Comparison of ENCODE assay signal across 22 cellular contexts in the genomic region with DNA sequence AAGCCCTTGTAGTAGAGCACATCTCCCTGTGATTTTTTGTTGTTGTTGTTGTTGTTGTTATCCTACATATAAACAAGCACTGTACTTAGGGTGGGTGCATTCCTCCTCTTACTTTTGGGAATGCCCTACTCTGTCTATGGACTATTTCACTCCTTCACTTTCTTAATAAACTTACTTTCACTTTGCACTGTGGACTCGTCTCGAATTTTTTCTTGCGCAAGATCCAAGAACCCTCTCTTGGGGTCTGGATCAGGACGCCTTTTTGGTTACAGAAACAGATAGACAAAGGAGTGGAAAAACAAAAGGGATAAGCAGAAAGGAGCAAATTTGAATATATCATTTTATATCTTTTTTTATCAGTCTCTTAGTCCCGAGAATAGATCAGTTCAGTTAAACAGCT. TPM values are rescaled to one million over a fixed set of nuclear protein-coding genes. Genes with fewer than 3 reads are reported as not detected.
A peak's percentile ranks its signal among the peaks of the same experiment; 100 is the strongest.
DNase-seq lines count a peak whose midpoint lies in the region; ATAC-seq, FAIRE-seq and TF ChIP-seq lines count a peak whose summit lies in the region.
"Had no signal": no experiment of that assay in that cellular context is flagged by ENCODE, and none has a peak within 500 bp of the region (broad histone marks: within the 10 kb centered on the region; RNA-seq: fewer than 3 reads in every experiment).

No MANE protein-coding gene starts in this region.

- H3K79me2 ChIP-seq in HepG2 (ENCODE audit: insufficient read depth, low read length), result no peaks in the 10 kb centered on the region
- H3K79me2 ChIP-seq: hepatocyte had no signal

- FAIRE-seq in HepG2 (lab: Jason Lieb, UNC), result no peak
- FAIRE-seq: A204.1, GM18507, RCC 7860 had no signal

- WGBS in HepG2 (ENCODE audit: low lambda C conversion rate), result 96% methylated on average over 5 of the region's 5 CpGs
- WGBS in right lobe of liver (ENCODE audit: insufficient coverage, low coverage, low lambda C conversion rate, missing lambda C conversion rate), result 67% methylated on average over 5 of the region's 5 CpGs
- 15 to 24% (median 16%) methylated on average over 5 of the region's 5 CpGs for WGBS in ovary, 3 donors
- 6 to 9% methylated on average over 5 of the region's 5 CpGs for WGBS in aorta, 2 donors

- no peak overlapping the region for H3K4me2 ChIP-seq in HepG2 (ENCODE audit: low read depth, low read length)
- H3K4me2 ChIP-seq: hepatocyte had no signal

- POLR2A ChIA-PET in HepG2 (lab: Yijun Ruan, JAX), result no interaction called here
- POLR2A ChIA-PET in T-cell (lab: Charles Lee), result no interaction called here

- H4K20me1 ChIP-seq in HepG2 (ENCODE audit: insufficient read depth, low read length), result no peaks in the 10 kb centered on the region

- H3K27me3 Mint-ChIP-seq in T-cell, result no peaks in the 10 kb centered on the region
- H3K27me3 Mint-ChIP-seq: CD4-positive, alpha-beta T cell had no signal

- BruUV-seq in HepG2 (replicated peaks; lab: Mats Ljungman, UMichigan), result no TSS peak

- CTCF ChIA-PET in HepG2 (lab: Yijun Ruan, JAX; ENCODE audit: low intra/inter-chr PET ratio, low total read pairs) (no interaction called here), T-cell (lab: Charles Lee) (no interaction called here)

- peaks cover 16% of the 10 kb centered on the region for H3K36me3 Mint-ChIP-seq in T-cell
- H3K36me3 Mint-ChIP-seq: stimulated activated effector memory CD8-positive, alpha-beta T cell treated with anti-CD3 and anti-CD28 coated beads, Interleukin-12 subunit alpha, Interleukin-12 subunit beta, amount 100 ng/mL, for 72 hours had no signal

- H3K4me3 ChIP-seq in HepG2 (replicated peaks in 1 of 3; ENCODE audit: insufficient read depth in 1 of 3, low read depth in 2 of 3, low read length in 3 of 3) (no peak overlapping the region), right lobe of liver (no peak overlapping the region), cardiac muscle cell (no peak overlapping the region), ovary (peak overlapping the region; percentile 22), aorta (ENCODE audit: low read length in 2 of 2) (peak overlapping the region; percentile 48 to 54)
- H3K4me3 ChIP-seq: dorsolateral prefrontal cortex, hepatocyte had no signal

- H3K27ac Mint-ChIP-seq in T-cell, result no peak overlapping the region
- H3K27ac Mint-ChIP-seq: CD4-positive, alpha-beta T cell; stimulated activated effector memory CD8-positive, alpha-beta T cell treated with anti-CD3 and anti-CD28 coated beads, Interleukin-12 subunit alpha, Interleukin-12 subunit beta, amount 100 ng/mL, for 72 hours had no signal

- H2AFZ ChIP-seq in HepG2 (ENCODE audit: low read length), result no peak overlapping the region
- H2AFZ ChIP-seq: hepatocyte had no signal

- no peak overlapping the region for H3K4me3 Mint-ChIP-seq in T-cell
- H3K4me3 Mint-ChIP-seq: CD4-positive, alpha-beta T cell; stimulated activated effector memory CD8-positive, alpha-beta T cell treated with anti-CD3 and anti-CD28 coated beads, Interleukin-12 subunit alpha, Interleukin-12 subunit beta, amount 100 ng/mL, for 72 hours had no signal

- intact Hi-C loops in HepG2 (cut with micrococcal nuclease; ENCODE audit: unreplicated experiment) (no loop called here), right lobe of liver (cut with DNase I) (no loop called here), ovary (cut with DNase I) (no loop called here), aorta (cut with DNase I) (no loop called here)

- TF ChIP-seq CTCF in HepG2 (CRISPR knock-in tag; IDR thresholded peaks at IDR 0.05) (no peak), right lobe of liver (IDR thresholded peaks at IDR 0.05) (no peak), cardiac muscle cell (IDR thresholded peaks at IDR 0.05; ENCODE audit: low read depth, low read length) (no peak), ovary (IDR thresholded peaks at IDR 0.05) (no peak)

- no peak overlapping the region for H3K9ac ChIP-seq in HepG2 (ENCODE audit: insufficient read depth, low read depth, low read length)

- H3K4me1 ChIP-seq in HepG2 (ENCODE audit: insufficient read depth, low read length), result no peaks in the 10 kb centered on the region
- peaks cover 0 to 5% (median 0%) of the 10 kb centered on the region in 4 donors for H3K4me1 ChIP-seq in right lobe of liver
- H3K4me1 ChIP-seq in cardiac muscle cell (ENCODE audit: low read depth), result peaks cover 43% of the 10 kb centered on the region
- H3K4me1 ChIP-seq in ovary (ENCODE audit: insufficient read depth), result peaks cover 3% of the 10 kb centered on the region
- no peaks in the 10 kb centered on the region for H3K4me1 ChIP-seq in aorta (ENCODE audit: control insufficient read depth in 1 of 2, insufficient read depth in 2 of 2, low read length in 2 of 2)

- H3K9me3 Mint-ChIP-seq in T-cell, result no peaks in the 10 kb centered on the region
- H3K9me3 Mint-ChIP-seq: CD4-positive, alpha-beta T cell; stimulated activated effector memory CD8-positive, alpha-beta T cell treated with anti-CD3 and anti-CD28 coated beads, Interleukin-12 subunit alpha, Interleukin-12 subunit beta, amount 100 ng/mL, for 72 hours had no signal

- H3K36me3 ChIP-seq in HepG2 (replicated peaks in 1 of 2; ENCODE audit: control insufficient read depth in 1 of 2, insufficient read depth in 2 of 2, low read length in 2 of 2), result peaks cover 0 to 2% of the 10 kb centered on the region in 2 experiments; a peak in 3 of 5 replicates
- H3K36me3 ChIP-seq in right lobe of liver, result peaks cover 0 to 4% (median 0%) of the 10 kb centered on the region in 4 donors
- H3K36me3 ChIP-seq in cardiac muscle cell, result no peaks in the 10 kb centered on the region
- no peaks in the 10 kb centered on the region for H3K36me3 ChIP-seq in ovary
- no peaks in the 10 kb centered on the region for H3K36me3 ChIP-seq in aorta (ENCODE audit: control insufficient read depth in 1 of 2, insufficient read depth in 2 of 2, low read length in 1 of 2)
- H3K36me3 ChIP-seq: brain microvascular endothelial cell had no signal

- TF ChIP-seq EP300 in HepG2 (IDR thresholded peaks at IDR 0.05; ENCODE audit: low read depth in 2 of 2, low read length in 2 of 2), result no peak
- no peak for TF ChIP-seq EP300 in HepG2 (CRISPR knock-in tag; IDR thresholded peaks at IDR 0.05; ENCODE audit: borderline replicate concordance)
- no peak for TF ChIP-seq EP300 in ovary (IDR thresholded peaks at IDR 0.05)

- H3K27me3 ChIP-seq in HepG2 (ENCODE audit: control insufficient read depth in 1 of 2, insufficient read depth in 2 of 2, low read length in 2 of 2) (no peaks in the 10 kb centered on the region), right lobe of liver (no peaks in the 10 kb centered on the region), cardiac muscle cell (no peaks in the 10 kb centered on the region), ovary (no peaks in the 10 kb centered on the region), aorta (ENCODE audit: control insufficient read depth in 1 of 2, insufficient read depth in 2 of 2, low read length in 1 of 2) (no peaks in the 10 kb centered on the region)
- H3K27me3 ChIP-seq: brain microvascular endothelial cell, dorsolateral prefrontal cortex, hepatocyte had no signal

- TF ChIP-seq POLR2A in HepG2 (IDR thresholded peaks at IDR 0.05; ENCODE audit: insufficient read depth in 1 of 2, low read depth in 2 of 2, low read length in 2 of 2) (no peak), right lobe of liver (IDR thresholded peaks at IDR 0.05) (no peak), ovary (IDR thresholded peaks at IDR 0.05) (no peak)

- no peaks in the 10 kb centered on the region for H3K4me1 Mint-ChIP-seq in T-cell
- H3K4me1 Mint-ChIP-seq: stimulated activated effector memory CD8-positive, alpha-beta T cell treated with anti-CD3 and anti-CD28 coated beads, Interleukin-12 subunit alpha, Interleukin-12 subunit beta, amount 100 ng/mL, for 72 hours had no signal

- DNase-seq in HepG2 (ENCODE audit: low spot score) (no peak), right lobe of liver (no peak), cardiac muscle cell (ENCODE audit: low read depth in 1 of 2, low spot score in 1 of 2) (peak in 1 of 2 donors; percentile 36), ovary (peak in 2 of 5 donors; percentile 20 to 45), aorta (no peak), T-cell (no peak), NCI-H2171 (lab: John Stamatoyannopoulos, UW) (no peak)
- DNase-seq: activated CD4-positive, alpha-beta T cell treated with anti-CD3 and anti-CD28 coated beads, Interleukin-2, amount 50 U/mL, for 4 hours; activated naive CD4-positive, alpha-beta T cell treated with anti-CD3 and anti-CD28 coated beads, Interleukin-2, amount 50 U/mL, for 16 hours; activated T-cell treated with anti-CD3 and anti-CD28 coated beads, Interleukin-2, amount 50 U/mL, for 1 hour; brain microvascular endothelial cell; CD4-positive, alpha-beta T cell; DMS79 treated with DMSO at 0.1 percent for 48 hours; dorsolateral prefrontal cortex; NCI-H1436; NCI-H774 had no signal

- H3K9me3 ChIP-seq in HepG2 (ENCODE audit: low read length) (no peaks in the 10 kb centered on the region), right lobe of liver (no peaks in the 10 kb centered on the region), cardiac muscle cell (ENCODE audit: low read depth) (no peaks in the 10 kb centered on the region), ovary (no peaks in the 10 kb centered on the region), aorta (ENCODE audit: control insufficient read depth, low read length) (no peaks in the 10 kb centered on the region)

- H3K27ac ChIP-seq in HepG2 (ENCODE audit: extremely low read length, insufficient read depth, low read length) (no peak overlapping the region), right lobe of liver (no peak overlapping the region), cardiac muscle cell (peak overlapping the region; percentile 97), ovary (peak overlapping the region in 1 of 2 donors; percentile 60), aorta (ENCODE audit: low read depth in 1 of 2, low read length in 2 of 2) (no peak overlapping the region)
- H3K27ac ChIP-seq: brain microvascular endothelial cell, hepatocyte had no signal

- ATAC-seq in HepG2 (no peak), right lobe of liver (no peak), aorta (ENCODE audit: low FRiP score) (peak; percentile 53), HG02938 (IDR thresholded peaks at IDR 0.05; ENCODE audit: unreplicated experiment) (no peak), T-cell (replicated peaks in 1 of 4) (no peak)
- ATAC-seq: stimulated activated effector memory CD8-positive, alpha-beta T cell treated with anti-CD3 and anti-CD28 coated beads, Interleukin-12 subunit alpha, Interleukin-12 subunit beta, amount 100 ng/mL, for 72 hours had no signal

- in situ Hi-C loops in HepG2 (cut with HindIII; ENCODE audit: extremely low pct_ligation_motif_present, low pct_unique_long_range_greater_than_20kb), result no loop called here

- no peak for TF ChIP-seq RAD21 in HepG2 (CRISPR knock-in tag; IDR thresholded peaks at IDR 0.05)

RNA-seq across cellular contexts. Expression of gene PAIP1, which starts 14.4 kb away (rescaled TPM):
- 116 and 141 TPM in 2 replicates for total RNA-seq in HepG2 (2016; rRNA removed; fragmentation: Illumina TruSeq; extraction: Trizol)
- total RNA-seq in HepG2 (2016; cell fraction: cytosol; rRNA removed; fragmentation: Illumina TruSeq; extraction: Trizol; ENCODE audit: low read depth), result 81.1 and 93.2 TPM in 2 replicates
- 125 and 142 TPM in 2 replicates for total RNA-seq in HepG2 (2016; cell fraction: insoluble cytoplasmic fraction; rRNA removed; fragmentation: Illumina TruSeq; extraction: Trizol)
- total RNA-seq in HepG2 (2016; cell fraction: membrane; rRNA removed; fragmentation: Illumina TruSeq; extraction: Trizol), result 177 and 180 TPM in 2 replicates
- total RNA-seq in HepG2 (2016; cell fraction: nucleus; rRNA removed; fragmentation: Illumina TruSeq; extraction: Trizol), result 59.2 and 68.0 TPM in 2 replicates
- polyA plus RNA-seq in HepG2 (2011; rRNA removed), result 74.0 and 96.6 TPM in 2 replicates
- polyA plus RNA-seq in HepG2 (2011; cell fraction: cytosol; rRNA removed), result 48.2 and 71.1 TPM in 2 replicates
- polyA plus RNA-seq in HepG2 (2011; cell fraction: nucleus; rRNA removed), result 21.4 and 24.0 TPM in 2 replicates
- polyA plus RNA-seq in HepG2 (2012), result 58.2 and 74.1 TPM in 2 replicates
- polyA plus RNA-seq in HepG2 (2016; cell fraction: cytosol; fragmentation: Illumina TruSeq; extraction: Trizol; ENCODE audit: low read depth), result 95.5 and 120 TPM in 2 replicates
- 148 and 150 TPM in 2 replicates for polyA plus RNA-seq in HepG2 (2016; cell fraction: insoluble cytoplasmic fraction; fragmentation: Illumina TruSeq; extraction: Trizol; ENCODE audit: low read depth)
- 144 and 145 TPM in 2 replicates for polyA plus RNA-seq in HepG2 (2016; cell fraction: membrane; fragmentation: Illumina TruSeq; extraction: Trizol; ENCODE audit: low read depth)
- polyA plus RNA-seq in HepG2 (2016; cell fraction: nucleus; fragmentation: Illumina TruSeq; extraction: Trizol; ENCODE audit: insufficient read depth, low read depth), result 70.2 and 80.8 TPM in 2 replicates
- 44.5 and 120 TPM in 2 replicates for polyA minus RNA-seq in HepG2 (2011; rRNA and poly(A)+ RNA removed; ENCODE audit: low replicate concordance)
- 47.2 and 50.8 TPM in 2 replicates for polyA minus RNA-seq in HepG2 (2011; cell fraction: cytosol; rRNA and poly(A)+ RNA removed)
- polyA minus RNA-seq in HepG2 (2011; cell fraction: nucleus; rRNA and poly(A)+ RNA removed), result 37.1 and 44.0 TPM in 2 replicates
- total RNA-seq in right lobe of liver, result 10 to 100 TPM; 36.0 to 56.3 (median 49.3) TPM
- 140 and 151 TPM in 2 replicates for total RNA-seq in cardiac muscle cell
- 298 and 341 TPM in 2 replicates for polyA plus RNA-seq in cardiac muscle cell
- 10 to 100 TPM; 45.3 to 75.8 (median 61.6) TPM for total RNA-seq in ovary
- polyA plus RNA-seq in ovary, result 10 to 100 TPM; 49.7 to 65.9 TPM
- total RNA-seq in aorta, result 10 to 100 TPM; 63.5 to 65.8 TPM
- polyA plus RNA-seq in aorta, result 10 to 100 TPM; 58.6 to 62.8 TPM
- 10 to 100 TPM; 28.8 to 44.9 (median 35.0) TPM for total RNA-seq in T-cell

RNA-seq across cellular contexts. Expression of gene NNT, which starts 31.7 kb away (rescaled TPM):
- 58.0 and 73.3 TPM in 2 replicates for total RNA-seq in HepG2 (2016; rRNA removed; fragmentation: Illumina TruSeq; extraction: Trizol)
- total RNA-seq in HepG2 (2016; cell fraction: cytosol; rRNA removed; fragmentation: Illumina TruSeq; extraction: Trizol; ENCODE audit: low read depth), result 7.7 and 13.8 TPM in 2 replicates
- total RNA-seq in HepG2 (2016; cell fraction: insoluble cytoplasmic fraction; rRNA removed; fragmentation: Illumina TruSeq; extraction: Trizol), result 53.3 and 67.8 TPM in 2 replicates
- total RNA-seq in HepG2 (2016; cell fraction: membrane; rRNA removed; fragmentation: Illumina TruSeq; extraction: Trizol), result 18.8 and 21.2 TPM in 2 replicates
- 57.3 and 66.1 TPM in 2 replicates for total RNA-seq in HepG2 (2016; cell fraction: nucleus; rRNA removed; fragmentation: Illumina TruSeq; extraction: Trizol)
- 18.3 and 21.1 TPM in 2 replicates for polyA plus RNA-seq in HepG2 (2011; rRNA removed)
- 17.9 and 20.8 TPM in 2 replicates for polyA plus RNA-seq in HepG2 (2011; cell fraction: cytosol; rRNA removed)
- 14.9 and 15.6 TPM in 2 replicates for polyA plus RNA-seq in HepG2 (2011; cell fraction: nucleus; rRNA removed)
- 14.7 and 20.1 TPM in 2 replicates for polyA plus RNA-seq in HepG2 (2012)
- 1.9 and 3.2 TPM in 2 replicates for polyA plus RNA-seq in HepG2 (2016; cell fraction: cytosol; fragmentation: Illumina TruSeq; extraction: Trizol; ENCODE audit: low read depth)
- polyA plus RNA-seq in HepG2 (2016; cell fraction: insoluble cytoplasmic fraction; fragmentation: Illumina TruSeq; extraction: Trizol; ENCODE audit: low read depth), result 53.7 and 61.6 TPM in 2 replicates
- polyA plus RNA-seq in HepG2 (2016; cell fraction: membrane; fragmentation: Illumina TruSeq; extraction: Trizol; ENCODE audit: low read depth), result 8.4 and 10.0 TPM in 2 replicates
- 45.9 and 52.1 TPM in 2 replicates for polyA plus RNA-seq in HepG2 (2016; cell fraction: nucleus; fragmentation: Illumina TruSeq; extraction: Trizol; ENCODE audit: insufficient read depth, low read depth)
- polyA minus RNA-seq in HepG2 (2011; rRNA and poly(A)+ RNA removed; ENCODE audit: low replicate concordance), result 77.1 and 157 TPM in 2 replicates
- 24.7 and 28.9 TPM in 2 replicates for polyA minus RNA-seq in HepG2 (2011; cell fraction: cytosol; rRNA and poly(A)+ RNA removed)
- polyA minus RNA-seq in HepG2 (2011; cell fraction: nucleus; rRNA and poly(A)+ RNA removed), result 50.3 and 56.1 TPM in 2 replicates
- total RNA-seq in right lobe of liver, result 100 to 1,000 TPM in 4 of 6 experiments, 10 to 100 TPM in 2; 81.3 to 250 (median 188) TPM
- total RNA-seq in cardiac muscle cell, result 97.6 and 123 TPM in 2 replicates
- 103 and 142 TPM in 2 replicates for polyA plus RNA-seq in cardiac muscle cell
- 10 to 100 TPM; 17.2 to 44.7 (median 38.5) TPM for total RNA-seq in ovary
- polyA plus RNA-seq in ovary, result 10 to 100 TPM; 12.2 to 51.9 TPM
- total RNA-seq in aorta, result 10 to 100 TPM; 53.6 to 69.4 TPM
- 10 to 100 TPM; 13.9 to 20.4 TPM for polyA plus RNA-seq in aorta
- 10 to 100 TPM; 49.3 to 56.3 (median 52.6) TPM for total RNA-seq in T-cell

RNA-seq across cellular contexts. Expression of gene C5orf34, which starts 56.3 kb away (rescaled TPM):
- 6.2 and 6.4 TPM in 2 replicates for total RNA-seq in HepG2 (2016; rRNA removed; fragmentation: Illumina TruSeq; extraction: Trizol)
- total RNA-seq in HepG2 (2016; cell fraction: cytosol; rRNA removed; fragmentation: Illumina TruSeq; extraction: Trizol; ENCODE audit: low read depth), result 2.3 and 2.9 TPM in 2 replicates
- total RNA-seq in HepG2 (2016; cell fraction: insoluble cytoplasmic fraction; rRNA removed; fragmentation: Illumina TruSeq; extraction: Trizol), result 6.0 and 7.6 TPM in 2 replicates
- total RNA-seq in HepG2 (2016; cell fraction: membrane; rRNA removed; fragmentation: Illumina TruSeq; extraction: Trizol), result 1.5 and 2.4 TPM in 2 replicates
- 13.1 and 15.3 TPM in 2 replicates for total RNA-seq in HepG2 (2016; cell fraction: nucleus; rRNA removed; fragmentation: Illumina TruSeq; extraction: Trizol)
- 2.1 and 3.2 TPM in 2 replicates for polyA plus RNA-seq in HepG2 (2011; rRNA removed)
- polyA plus RNA-seq in HepG2 (2011; cell fraction: cytosol; rRNA removed), result 1.0 and 1.1 TPM in 2 replicates
- polyA plus RNA-seq in HepG2 (2011; cell fraction: nucleus; rRNA removed), result 5.3 and 6.8 TPM in 2 replicates
- 1.3 and 2.4 TPM in 2 replicates for polyA plus RNA-seq in HepG2 (2012)
- polyA plus RNA-seq in HepG2 (2016; cell fraction: cytosol; fragmentation: Illumina TruSeq; extraction: Trizol; ENCODE audit: low read depth), result 0.32 and 0.37 TPM in 2 replicates
- polyA plus RNA-seq in HepG2 (2016; cell fraction: insoluble cytoplasmic fraction; fragmentation: Illumina TruSeq; extraction: Trizol; ENCODE audit: low read depth), result 4.7 and 5.0 TPM in 2 replicates
- 0.64 and 0.65 TPM in 2 replicates for polyA plus RNA-seq in HepG2 (2016; cell fraction: membrane; fragmentation: Illumina TruSeq; extraction: Trizol; ENCODE audit: low read depth)
- polyA plus RNA-seq in HepG2 (2016; cell fraction: nucleus; fragmentation: Illumina TruSeq; extraction: Trizol; ENCODE audit: insufficient read depth, low read depth), result 11.9 and 12.6 TPM in 2 replicates
- polyA minus RNA-seq in HepG2 (2011; rRNA and poly(A)+ RNA removed; ENCODE audit: low replicate concordance), result 1.1 and 11.7 TPM in 2 replicates
- polyA minus RNA-seq in HepG2 (2011; cell fraction: cytosol; rRNA and poly(A)+ RNA removed), result 1.3 and 2.5 TPM in 2 replicates
- polyA minus RNA-seq in HepG2 (2011; cell fraction: nucleus; rRNA and poly(A)+ RNA removed), result 13.1 and 17.1 TPM in 2 replicates
- under 1 TPM; 0.15 to 0.99 (median 0.72) TPM for total RNA-seq in right lobe of liver
- total RNA-seq in cardiac muscle cell, result 1.0 and 3.7 TPM in 2 replicates
- 5.2 and 9.7 TPM in 2 replicates for polyA plus RNA-seq in cardiac muscle cell
- 1 to 10 TPM in 4 of 7 donors, under 1 TPM in 3; 0.48 to 3.8 (median 1.2) TPM for total RNA-seq in ovary
- 1 to 10 TPM; 1.2 to 2.5 TPM for polyA plus RNA-seq in ovary
- total RNA-seq in aorta, result 1 to 10 TPM; 2.0 to 2.3 TPM
- under 1 TPM; 0.64 to 0.88 TPM for polyA plus RNA-seq in aorta
- 1 to 10 TPM; 1.0 to 4.2 (median 2.8) TPM for total RNA-seq in T-cell

Comparison
In these comparisons a context has a peak if more than half of its experiments do, and no peak if none do; other contexts are left out.
1. H3K4me3 ChIP-seq: peak in ovary (single experiment) and aorta (2 of 2); none in HepG2 (0 of 3), right lobe of liver (0 of 3) and cardiac muscle cell (single experiment).